1 cellular context compared by ENCODE assay signal in the genomic region with DNA sequence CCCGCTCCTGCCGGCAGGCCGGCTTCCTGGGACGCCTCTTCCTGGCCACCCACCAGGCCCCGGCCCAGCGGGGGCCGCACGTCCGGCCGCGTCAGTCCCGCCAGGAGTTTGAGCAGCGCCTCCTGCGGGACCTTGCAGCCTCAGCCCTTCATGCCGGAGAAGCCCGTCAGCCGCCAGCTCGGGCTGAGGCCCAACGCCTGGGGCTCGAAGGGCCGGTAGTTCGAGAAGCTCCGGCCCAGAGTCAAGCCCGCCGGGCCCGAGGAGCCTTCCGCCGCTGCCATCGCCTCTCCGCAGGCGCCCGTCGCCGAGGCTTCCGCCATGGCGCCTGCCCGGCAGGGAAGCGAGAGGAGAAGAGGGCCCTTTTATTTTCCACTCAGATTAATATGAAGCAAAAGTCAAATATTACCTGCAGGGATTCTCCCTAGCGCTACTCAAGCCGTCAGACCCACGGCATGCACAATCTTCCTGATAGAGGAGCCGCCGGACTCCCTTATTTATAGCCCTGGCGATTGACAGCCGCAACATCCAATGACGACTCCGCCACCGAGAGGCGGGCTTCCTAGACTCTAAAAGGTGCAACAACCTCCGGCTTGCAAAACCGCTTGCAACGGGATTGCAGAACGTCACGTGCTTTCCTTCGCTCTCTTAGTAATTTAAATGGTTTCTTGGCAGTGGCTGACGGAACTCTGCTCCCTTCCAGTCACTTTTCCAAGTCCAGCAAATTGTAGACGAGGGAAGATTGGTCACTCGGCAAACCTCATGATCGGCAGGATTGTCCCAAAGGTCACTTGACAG.
TF ChIP-seq lines count a peak whose summit lies in the region.

A gene with protein sequence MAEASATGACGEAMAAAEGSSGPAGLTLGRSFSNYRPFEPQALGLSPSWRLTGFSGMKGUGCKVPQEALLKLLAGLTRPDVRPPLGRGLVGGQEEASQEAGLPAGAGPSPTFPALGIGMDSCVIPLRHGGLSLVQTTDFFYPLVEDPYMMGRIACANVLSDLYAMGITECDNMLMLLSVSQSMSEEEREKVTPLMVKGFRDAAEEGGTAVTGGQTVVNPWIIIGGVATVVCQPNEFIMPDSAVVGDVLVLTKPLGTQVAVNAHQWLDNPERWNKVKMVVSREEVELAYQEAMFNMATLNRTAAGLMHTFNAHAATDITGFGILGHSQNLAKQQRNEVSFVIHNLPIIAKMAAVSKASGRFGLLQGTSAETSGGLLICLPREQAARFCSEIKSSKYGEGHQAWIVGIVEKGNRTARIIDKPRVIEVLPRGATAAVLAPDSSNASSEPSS (minus strand): TSS at position 467 of the 795 bp plus-strand sequence. CDS start 147 bp downstream, at position 320.

TF ChIP-seq in HepG2, 621 proteins besides CTCF, POLR2A, EP300 and RAD21 (continued from another document and continues in another):
- TF ChIP-seq, protein P1, sequence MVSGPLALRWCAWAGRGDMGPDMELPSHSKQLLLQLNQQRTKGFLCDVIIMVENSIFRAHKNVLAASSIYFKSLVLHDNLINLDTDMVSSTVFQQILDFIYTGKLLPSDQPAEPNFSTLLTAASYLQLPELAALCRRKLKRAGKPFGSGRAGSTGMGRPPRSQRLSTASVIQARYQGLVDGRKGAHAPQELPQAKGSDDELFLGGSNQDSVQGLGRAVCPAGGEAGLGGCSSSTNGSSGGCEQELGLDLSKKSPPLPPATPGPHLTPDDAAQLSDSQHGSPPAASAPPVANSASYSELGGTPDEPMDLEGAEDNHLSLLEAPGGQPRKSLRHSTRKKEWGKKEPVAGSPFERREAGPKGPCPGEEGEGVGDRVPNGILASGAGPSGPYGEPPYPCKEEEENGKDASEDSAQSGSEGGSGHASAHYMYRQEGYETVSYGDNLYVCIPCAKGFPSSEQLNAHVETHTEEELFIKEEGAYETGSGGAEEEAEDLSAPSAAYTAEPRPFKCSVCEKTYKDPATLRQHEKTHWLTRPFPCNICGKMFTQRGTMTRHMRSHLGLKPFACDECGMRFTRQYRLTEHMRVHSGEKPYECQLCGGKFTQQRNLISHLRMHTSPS (CRISPR knock-in tag; IDR thresholded peaks at IDR 0.05; ENCODE audit: low read depth): no peak
- no peak for TF ChIP-seq FLYWCH1 (CRISPR knock-in tag; IDR thresholded peaks at IDR 0.05)
- TF ChIP-seq, protein P2, sequence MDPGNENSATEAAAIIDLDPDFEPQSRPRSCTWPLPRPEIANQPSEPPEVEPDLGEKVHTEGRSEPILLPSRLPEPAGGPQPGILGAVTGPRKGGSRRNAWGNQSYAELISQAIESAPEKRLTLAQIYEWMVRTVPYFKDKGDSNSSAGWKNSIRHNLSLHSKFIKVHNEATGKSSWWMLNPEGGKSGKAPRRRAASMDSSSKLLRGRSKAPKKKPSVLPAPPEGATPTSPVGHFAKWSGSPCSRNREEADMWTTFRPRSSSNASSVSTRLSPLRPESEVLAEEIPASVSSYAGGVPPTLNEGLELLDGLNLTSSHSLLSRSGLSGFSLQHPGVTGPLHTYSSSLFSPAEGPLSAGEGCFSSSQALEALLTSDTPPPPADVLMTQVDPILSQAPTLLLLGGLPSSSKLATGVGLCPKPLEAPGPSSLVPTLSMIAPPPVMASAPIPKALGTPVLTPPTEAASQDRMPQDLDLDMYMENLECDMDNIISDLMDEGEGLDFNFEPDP (CRISPR knock-in tag; conservative IDR thresholded peaks at IDR 0.05): no peak
- peak; percentile 92 for TF ChIP-seq CEBPG (CRISPR knock-in tag; IDR thresholded peaks at IDR 0.05)
- TF ChIP-seq, protein P3, sequence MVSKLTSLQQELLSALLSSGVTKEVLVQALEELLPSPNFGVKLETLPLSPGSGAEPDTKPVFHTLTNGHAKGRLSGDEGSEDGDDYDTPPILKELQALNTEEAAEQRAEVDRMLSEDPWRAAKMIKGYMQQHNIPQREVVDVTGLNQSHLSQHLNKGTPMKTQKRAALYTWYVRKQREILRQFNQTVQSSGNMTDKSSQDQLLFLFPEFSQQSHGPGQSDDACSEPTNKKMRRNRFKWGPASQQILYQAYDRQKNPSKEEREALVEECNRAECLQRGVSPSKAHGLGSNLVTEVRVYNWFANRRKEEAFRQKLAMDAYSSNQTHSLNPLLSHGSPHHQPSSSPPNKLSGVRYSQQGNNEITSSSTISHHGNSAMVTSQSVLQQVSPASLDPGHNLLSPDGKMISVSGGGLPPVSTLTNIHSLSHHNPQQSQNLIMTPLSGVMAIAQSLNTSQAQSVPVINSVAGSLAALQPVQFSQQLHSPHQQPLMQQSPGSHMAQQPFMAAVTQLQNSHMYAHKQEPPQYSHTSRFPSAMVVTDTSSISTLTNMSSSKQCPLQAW (CRISPR knock-in tag; IDR thresholded peaks at IDR 0.05): peak; percentile 93
- no peak for TF ChIP-seq ZNF552 (CRISPR knock-in tag; IDR thresholded peaks at IDR 0.05; ENCODE audit: borderline replicate concordance)
- no peak for TF ChIP-seq NFIB (CRISPR knock-in tag; IDR thresholded peaks at IDR 0.05; ENCODE audit: borderline replicate concordance)
- peak; percentile 46; the same call in 1 of the 3 replicates for TF ChIP-seq MXI1 (IDR thresholded peaks at IDR 0.05; ENCODE audit: borderline replicate concordance, low read depth, low read length)
- TF ChIP-seq ZNF556 (CRISPR knock-in tag; IDR thresholded peaks at IDR 0.05; ENCODE audit: borderline replicate concordance): peak; percentile 44; the same call in 1 of the 2 replicates
- no peak for TF ChIP-seq ZNF605 (CRISPR knock-in tag; IDR thresholded peaks at IDR 0.05)
- no peak for TF ChIP-seq CBX1 (IDR thresholded peaks at IDR 0.05; ENCODE audit: low read depth)
- TF ChIP-seq AHR (CRISPR knock-in tag; IDR thresholded peaks at IDR 0.05): no peak
- TF ChIP-seq RARA (CRISPR knock-in tag; IDR thresholded peaks at IDR 0.05): peak; percentile 45
- no peak for TF ChIP-seq ZNF598 (CRISPR knock-in tag; IDR thresholded peaks at IDR 0.05; ENCODE audit: borderline replicate concordance)
- TF ChIP-seq ZNF33B (CRISPR knock-in tag; IDR thresholded peaks at IDR 0.05): no peak; the same call in 1 of the 2 replicates
- TF ChIP-seq, protein P4, sequence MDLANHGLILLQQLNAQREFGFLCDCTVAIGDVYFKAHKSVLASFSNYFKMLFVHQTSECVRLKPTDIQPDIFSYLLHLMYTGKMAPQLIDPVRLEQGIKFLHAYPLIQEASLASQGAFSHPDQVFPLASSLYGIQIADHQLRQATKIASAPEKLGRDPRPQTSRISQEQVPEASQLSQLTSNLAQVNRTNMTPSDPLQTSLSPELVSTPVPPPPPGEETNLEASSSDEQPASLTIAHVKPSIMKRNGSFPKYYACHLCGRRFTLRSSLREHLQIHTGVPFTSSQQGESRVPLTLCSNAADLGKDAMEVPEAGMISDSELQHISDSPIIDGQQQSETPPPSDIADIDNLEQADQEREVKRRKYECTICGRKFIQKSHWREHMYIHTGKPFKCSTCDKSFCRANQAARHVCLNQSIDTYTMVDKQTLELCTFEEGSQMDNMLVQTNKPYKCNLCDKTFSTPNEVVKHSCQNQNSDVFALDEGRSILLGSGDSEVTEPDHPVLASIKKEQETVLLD (CRISPR knock-in tag; IDR thresholded peaks at IDR 0.05; ENCODE audit: low read depth): no peak
- peak; percentile 56 for TF ChIP-seq SP4 (CRISPR knock-in tag; IDR thresholded peaks at IDR 0.05)
- TF ChIP-seq, protein P5, sequence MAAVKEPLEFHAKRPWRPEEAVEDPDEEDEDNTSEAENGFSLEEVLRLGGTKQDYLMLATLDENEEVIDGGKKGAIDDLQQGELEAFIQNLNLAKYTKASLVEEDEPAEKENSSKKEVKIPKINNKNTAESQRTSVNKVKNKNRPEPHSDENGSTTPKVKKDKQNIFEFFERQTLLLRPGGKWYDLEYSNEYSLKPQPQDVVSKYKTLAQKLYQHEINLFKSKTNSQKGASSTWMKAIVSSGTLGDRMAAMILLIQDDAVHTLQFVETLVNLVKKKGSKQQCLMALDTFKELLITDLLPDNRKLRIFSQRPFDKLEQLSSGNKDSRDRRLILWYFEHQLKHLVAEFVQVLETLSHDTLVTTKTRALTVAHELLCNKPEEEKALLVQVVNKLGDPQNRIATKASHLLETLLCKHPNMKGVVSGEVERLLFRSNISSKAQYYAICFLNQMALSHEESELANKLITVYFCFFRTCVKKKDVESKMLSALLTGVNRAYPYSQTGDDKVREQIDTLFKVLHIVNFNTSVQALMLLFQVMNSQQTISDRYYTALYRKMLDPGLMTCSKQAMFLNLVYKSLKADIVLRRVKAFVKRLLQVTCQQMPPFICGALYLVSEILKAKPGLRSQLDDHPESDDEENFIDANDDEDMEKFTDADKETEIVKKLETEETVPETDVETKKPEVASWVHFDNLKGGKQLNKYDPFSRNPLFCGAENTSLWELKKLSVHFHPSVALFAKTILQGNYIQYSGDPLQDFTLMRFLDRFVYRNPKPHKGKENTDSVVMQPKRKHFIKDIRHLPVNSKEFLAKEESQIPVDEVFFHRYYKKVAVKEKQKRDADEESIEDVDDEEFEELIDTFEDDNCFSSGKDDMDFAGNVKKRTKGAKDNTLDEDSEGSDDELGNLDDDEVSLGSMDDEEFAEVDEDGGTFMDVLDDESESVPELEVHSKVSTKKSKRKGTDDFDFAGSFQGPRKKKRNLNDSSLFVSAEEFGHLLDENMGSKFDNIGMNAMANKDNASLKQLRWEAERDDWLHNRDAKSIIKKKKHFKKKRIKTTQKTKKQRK (IDR thresholded peaks at IDR 0.05; ENCODE audit: low read length): no peak
- TF ChIP-seq NR2C2 (CRISPR knock-in tag; IDR thresholded peaks at IDR 0.05; ENCODE audit: borderline replicate concordance): peak; percentile 64; the same call in 1 of the 2 replicates
- peak; percentile 76 for TF ChIP-seq SALL1 (CRISPR knock-in tag; IDR thresholded peaks at IDR 0.05)
- TF ChIP-seq EZH2 (conservative IDR thresholded peaks at IDR 0.05; ENCODE audit: low read depth, low read length): no peak
- peak; percentile 72; the same call in 1 of the 2 replicates for TF ChIP-seq BORCS8-MEF2B (CRISPR knock-in tag; IDR thresholded peaks at IDR 0.05)
- TF ChIP-seq YEATS2 (CRISPR knock-in tag; IDR thresholded peaks at IDR 0.05; ENCODE audit: borderline replicate concordance): no peak
- no peak for TF ChIP-seq HCFC1 (IDR thresholded peaks at IDR 0.05; ENCODE audit: low read depth, low read length)
- TF ChIP-seq ZNF224 (CRISPR knock-in tag; IDR thresholded peaks at IDR 0.05): peak; percentile 85; the same call in 1 of the 2 replicates
- no peak for TF ChIP-seq ZFP82 (CRISPR knock-in tag; IDR thresholded peaks at IDR 0.05; ENCODE audit: borderline replicate concordance)
- TF ChIP-seq ZNF616 (CRISPR knock-in tag; IDR thresholded peaks at IDR 0.05; ENCODE audit: low read depth): no peak
- peak; percentile 57 for TF ChIP-seq HNRNPLL (IDR thresholded peaks at IDR 0.05; ENCODE audit: low read depth, low read length, poor library complexity, severe bottlenecking)
- no peak for TF ChIP-seq SMARCC2 (IDR thresholded peaks at IDR 0.05)
- peak; percentile 87 for TF ChIP-seq HDAC1 (CRISPR knock-in tag; IDR thresholded peaks at IDR 0.05)
- TF ChIP-seq, protein P6, sequence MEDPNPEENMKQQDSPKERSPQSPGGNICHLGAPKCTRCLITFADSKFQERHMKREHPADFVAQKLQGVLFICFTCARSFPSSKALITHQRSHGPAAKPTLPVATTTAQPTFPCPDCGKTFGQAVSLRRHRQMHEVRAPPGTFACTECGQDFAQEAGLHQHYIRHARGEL (CRISPR knock-in tag; IDR thresholded peaks at IDR 0.05): peak; percentile 89; the same call in 1 of the 2 replicates
- TF ChIP-seq, protein P7, sequence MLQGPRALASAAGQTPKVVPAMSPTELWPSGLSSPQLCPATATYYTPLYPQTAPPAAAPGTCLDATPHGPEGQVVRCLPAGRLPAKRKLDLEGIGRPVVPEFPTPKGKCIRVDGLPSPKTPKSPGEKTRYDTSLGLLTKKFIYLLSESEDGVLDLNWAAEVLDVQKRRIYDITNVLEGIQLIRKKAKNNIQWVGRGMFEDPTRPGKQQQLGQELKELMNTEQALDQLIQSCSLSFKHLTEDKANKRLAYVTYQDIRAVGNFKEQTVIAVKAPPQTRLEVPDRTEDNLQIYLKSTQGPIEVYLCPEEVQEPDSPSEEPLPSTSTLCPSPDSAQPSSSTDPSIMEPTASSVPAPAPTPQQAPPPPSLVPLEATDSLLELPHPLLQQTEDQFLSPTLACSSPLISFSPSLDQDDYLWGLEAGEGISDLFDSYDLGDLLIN (CRISPR knock-in tag; IDR thresholded peaks at IDR 0.05; ENCODE audit: borderline replicate concordance): no peak; the same call in 1 of the 2 replicates
- peak; percentile 92 for TF ChIP-seq RBM39 (IDR thresholded peaks at IDR 0.05; ENCODE audit: low read depth, low read length, poor library complexity, severe bottlenecking)
- no peak for TF ChIP-seq IKZF1 (IDR thresholded peaks at IDR 0.05)
- TF ChIP-seq, protein P8, sequence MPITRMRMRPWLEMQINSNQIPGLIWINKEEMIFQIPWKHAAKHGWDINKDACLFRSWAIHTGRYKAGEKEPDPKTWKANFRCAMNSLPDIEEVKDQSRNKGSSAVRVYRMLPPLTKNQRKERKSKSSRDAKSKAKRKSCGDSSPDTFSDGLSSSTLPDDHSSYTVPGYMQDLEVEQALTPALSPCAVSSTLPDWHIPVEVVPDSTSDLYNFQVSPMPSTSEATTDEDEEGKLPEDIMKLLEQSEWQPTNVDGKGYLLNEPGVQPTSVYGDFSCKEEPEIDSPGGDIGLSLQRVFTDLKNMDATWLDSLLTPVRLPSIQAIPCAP (CRISPR knock-in tag; IDR thresholded peaks at IDR 0.05; ENCODE audit: low read depth): no peak
- TF ChIP-seq TBX3 (IDR thresholded peaks at IDR 0.05; ENCODE audit: borderline replicate concordance): peak; percentile 48; the same call in 1 of the 2 replicates
- no peak; the same call in 1 of the 2 replicates for TF ChIP-seq ZNF235 (CRISPR knock-in tag; IDR thresholded peaks at IDR 0.05; ENCODE audit: borderline replicate concordance)
- no peak for TF ChIP-seq SP1 (IDR thresholded peaks at IDR 0.05)
- peak; percentile 44; the same call in 1 of the 2 replicates for TF ChIP-seq SP1 (CRISPR knock-in tag; IDR thresholded peaks at IDR 0.05)
- no peak for TF ChIP-seq ZNF747 (CRISPR knock-in tag; IDR thresholded peaks at IDR 0.05; ENCODE audit: borderline replicate concordance)
- TF ChIP-seq NCOA2 (CRISPR knock-in tag; IDR thresholded peaks at IDR 0.05): peak; percentile 46; the same call in 1 of the 2 replicates
- TF ChIP-seq SCMH1 (CRISPR knock-in tag; IDR thresholded peaks at IDR 0.05; ENCODE audit: borderline replicate concordance): no peak
- 0 out of 2 replicates have a peak, but pooled peaks have one; percentile 75 for TF ChIP-seq THYN1 (CRISPR knock-in tag; IDR thresholded peaks at IDR 0.05; ENCODE audit: borderline replicate concordance, low read depth)
- no peak for TF ChIP-seq ZNF20 (CRISPR knock-in tag; IDR thresholded peaks at IDR 0.05)
- no peak for TF ChIP-seq ATF7 (IDR thresholded peaks at IDR 0.05)
- 0 out of 2 replicates have a peak, but pooled peaks have one; percentile 21 for TF ChIP-seq ATF7 (CRISPR knock-in tag; IDR thresholded peaks at IDR 0.05)
- TF ChIP-seq KLF15 (CRISPR knock-in tag; IDR thresholded peaks at IDR 0.05; ENCODE audit: borderline replicate concordance): no peak
- TF ChIP-seq ATF1 (CRISPR knock-in tag; IDR thresholded peaks at IDR 0.05): peak; percentile 77; the same call in 1 of the 2 replicates
- TF ChIP-seq, protein P9, sequence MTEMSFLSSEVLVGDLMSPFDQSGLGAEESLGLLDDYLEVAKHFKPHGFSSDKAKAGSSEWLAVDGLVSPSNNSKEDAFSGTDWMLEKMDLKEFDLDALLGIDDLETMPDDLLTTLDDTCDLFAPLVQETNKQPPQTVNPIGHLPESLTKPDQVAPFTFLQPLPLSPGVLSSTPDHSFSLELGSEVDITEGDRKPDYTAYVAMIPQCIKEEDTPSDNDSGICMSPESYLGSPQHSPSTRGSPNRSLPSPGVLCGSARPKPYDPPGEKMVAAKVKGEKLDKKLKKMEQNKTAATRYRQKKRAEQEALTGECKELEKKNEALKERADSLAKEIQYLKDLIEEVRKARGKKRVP (CRISPR knock-in tag; IDR thresholded peaks at IDR 0.05): peak in 1 of 2 experiments; percentile 91; a peak in 2 of 4 replicates
